ENCODE assay signal across 8 cellular contexts in the genomic region with DNA sequence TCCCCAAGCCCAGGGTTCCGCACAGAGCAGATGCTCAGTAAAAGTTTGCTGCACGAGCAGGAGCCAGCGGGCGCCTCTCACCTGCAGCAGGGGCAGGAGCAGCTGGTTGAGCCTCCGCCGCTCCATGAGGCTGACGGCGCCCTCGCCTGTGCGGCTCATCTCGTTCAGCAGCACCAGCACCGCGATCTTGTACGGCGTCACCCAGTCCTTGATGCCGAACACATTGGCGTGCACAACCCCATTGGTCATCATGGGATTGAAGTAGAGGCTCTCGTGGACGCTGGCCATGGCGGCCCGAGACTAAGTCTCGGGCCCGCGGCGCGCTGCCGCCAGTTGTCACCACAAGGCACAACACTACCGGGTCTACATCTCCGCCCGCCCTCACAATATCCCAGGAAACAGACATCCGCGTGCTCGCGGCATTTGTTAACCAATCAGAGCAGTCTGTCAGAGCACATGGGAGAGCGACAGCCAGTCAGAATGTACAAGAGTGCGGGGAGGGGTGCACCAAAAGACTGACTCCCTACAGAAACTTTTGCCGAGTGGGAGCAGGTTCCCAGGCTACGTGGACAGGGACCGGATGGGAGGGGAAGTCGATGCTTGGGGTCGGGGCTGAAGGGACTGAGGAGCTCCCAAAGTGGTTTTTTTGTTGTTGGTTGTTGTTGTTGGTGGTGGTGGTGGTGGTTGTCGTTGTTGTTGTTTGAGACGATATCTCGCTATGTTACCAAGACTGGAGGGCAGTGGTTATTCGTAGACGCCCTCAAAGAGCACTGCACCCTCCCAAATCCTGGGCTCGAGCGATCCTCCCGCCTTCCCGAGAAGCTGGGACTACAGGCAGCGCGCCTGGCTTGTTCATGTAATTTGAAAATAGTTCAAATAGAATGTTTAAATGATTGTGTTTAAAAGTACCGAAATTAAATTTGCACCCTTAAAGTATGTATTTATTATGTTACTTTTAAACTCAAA. TPM values are rescaled to one million over a fixed set of nuclear protein-coding genes. Genes with fewer than 3 reads are reported as not detected.
DNase-seq lines count a peak whose midpoint lies in the region; ATAC-seq and TF ChIP-seq lines count a peak whose summit lies in the region.

A gene with protein sequence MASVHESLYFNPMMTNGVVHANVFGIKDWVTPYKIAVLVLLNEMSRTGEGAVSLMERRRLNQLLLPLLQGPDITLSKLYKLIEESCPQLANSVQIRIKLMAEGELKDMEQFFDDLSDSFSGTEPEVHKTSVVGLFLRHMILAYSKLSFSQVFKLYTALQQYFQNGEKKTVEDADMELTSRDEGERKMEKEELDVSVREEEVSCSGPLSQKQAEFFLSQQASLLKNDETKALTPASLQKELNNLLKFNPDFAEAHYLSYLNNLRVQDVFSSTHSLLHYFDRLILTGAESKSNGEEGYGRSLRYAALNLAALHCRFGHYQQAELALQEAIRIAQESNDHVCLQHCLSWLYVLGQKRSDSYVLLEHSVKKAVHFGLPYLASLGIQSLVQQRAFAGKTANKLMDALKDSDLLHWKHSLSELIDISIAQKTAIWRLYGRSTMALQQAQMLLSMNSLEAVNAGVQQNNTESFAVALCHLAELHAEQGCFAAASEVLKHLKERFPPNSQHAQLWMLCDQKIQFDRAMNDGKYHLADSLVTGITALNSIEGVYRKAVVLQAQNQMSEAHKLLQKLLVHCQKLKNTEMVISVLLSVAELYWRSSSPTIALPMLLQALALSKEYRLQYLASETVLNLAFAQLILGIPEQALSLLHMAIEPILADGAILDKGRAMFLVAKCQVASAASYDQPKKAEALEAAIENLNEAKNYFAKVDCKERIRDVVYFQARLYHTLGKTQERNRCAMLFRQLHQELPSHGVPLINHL (minus strand): TSS at position 359 of the 966 bp plus-strand sequence. CDS start 71 bp downstream, at position 288.

- peak within 1 kb of the TSS; percentile 87 for H3K9ac ChIP-seq in MM.1S (ENCODE audit: low read length)

- TF ChIP-seq CTCF in MM.1S (IDR thresholded peaks at IDR 0.05; ENCODE audit: low read length) (0 out of 2 replicates have a peak, but pooled peaks have one; percentile 3), nephron progenitor cell (IDR thresholded peaks at IDR 0.05) (no peak)

- H3K4me3 ChIP-seq in HAP-1: peak within 1 kb of the TSS; percentile 97
- peak within 1 kb of the TSS; percentile 89 for H3K4me3 ChIP-seq in MM.1S (ENCODE audit: low read length)

- no peaks in the 10 kb centered on the region for H3K27me3 ChIP-seq in HAP-1 (ENCODE audit: low read depth)
- H3K27me3 ChIP-seq in MM.1S (replicated peaks; ENCODE audit: insufficient read depth, low read length): no peaks in the 10 kb centered on the region

- H2AFZ ChIP-seq in MM.1S (ENCODE audit: low read length): peak within 1 kb of the TSS; percentile 85

- no peaks in the 10 kb centered on the region for H4K20me1 ChIP-seq in MM.1S (ENCODE audit: insufficient read depth, low read length)

- peaks cover 35% of the 10 kb centered on the region for H3K79me2 ChIP-seq in MM.1S (ENCODE audit: low read length)

- H3K4me1 Mint-ChIP-seq in nephron progenitor cell: peaks cover 28% of the 10 kb centered on the region
- peaks cover 30% of the 10 kb centered on the region for H3K4me1 Mint-ChIP-seq in stimulated activated naive CD8-positive, alpha-beta T cell treated with anti-CD3 and anti-CD28 coated beads, Interleukin-15, amount 100 ng/mL, for 72 hours

- peaks cover 6% of the 10 kb centered on the region for H3K36me3 ChIP-seq in HAP-1 (replicated peaks)
- no peaks in the 10 kb centered on the region for H3K36me3 ChIP-seq in MM.1S (replicated peaks; ENCODE audit: insufficient read depth, low read length)

- peak within 1 kb of the TSS; percentile 46 for H3K4me2 ChIP-seq in MM.1S (ENCODE audit: low read depth, low read length)

- H3K9me2 ChIP-seq in MM.1S (replicated peaks; ENCODE audit: insufficient read depth, low read length): no peaks in the 10 kb centered on the region

- peak within 1 kb of the TSS; percentile 95 for H3K4me3 Mint-ChIP-seq in nephron progenitor cell
- peak within 1 kb of the TSS; percentile 92 for H3K4me3 Mint-ChIP-seq in stimulated activated naive CD8-positive, alpha-beta T cell treated with anti-CD3 and anti-CD28 coated beads, Interleukin-15, amount 100 ng/mL, for 72 hours

- no peaks in the 10 kb centered on the region for H3K36me3 Mint-ChIP-seq in nephron progenitor cell (ENCODE audit: low read depth)

- peak within 1 kb of the TSS; percentile 99 for H3K27ac Mint-ChIP-seq in nephron progenitor cell
- H3K27ac Mint-ChIP-seq in stimulated activated naive CD8-positive, alpha-beta T cell treated with anti-CD3 and anti-CD28 coated beads, Interleukin-15, amount 100 ng/mL, for 72 hours: peak within 1 kb of the TSS; percentile 98 to 99

- ATAC-seq in stimulated activated naive CD8-positive, alpha-beta T cell treated with anti-CD3 and anti-CD28 coated beads, Interleukin-15, amount 100 ng/mL, for 72 hours: peak; percentile 99

- H3K4me1 ChIP-seq in HAP-1 (peaks cover 11% of the 10 kb centered on the region), MM.1S (ENCODE audit: low read length) (no peaks in the 10 kb centered on the region)

- in situ Hi-C loops in G401 (cut with HindIII; ENCODE audit: low sequenced_read_pairs) (no loop called here), HAP-1 (cut with MboI; ENCODE audit: low sequenced_read_pairs) (no loop called here)

- H3K9me3 Mint-ChIP-seq in nephron progenitor cell: no peaks in the 10 kb centered on the region
- no peaks in the 10 kb centered on the region for H3K9me3 Mint-ChIP-seq in stimulated activated naive CD8-positive, alpha-beta T cell treated with anti-CD3 and anti-CD28 coated beads, Interleukin-15, amount 100 ng/mL, for 72 hours

- H3K9me3 ChIP-seq in HAP-1 (no peaks in the 10 kb centered on the region), MM.1S (replicated peaks; ENCODE audit: insufficient read depth, low read length) (no peaks in the 10 kb centered on the region)

- peaks cover 10% of the 10 kb centered on the region for H3K27me3 Mint-ChIP-seq in nephron progenitor cell (ENCODE audit: low read depth, poor library complexity)
- H3K27me3 Mint-ChIP-seq in stimulated activated naive CD8-positive, alpha-beta T cell treated with anti-CD3 and anti-CD28 coated beads, Interleukin-15, amount 100 ng/mL, for 72 hours: no peaks in the 10 kb centered on the region

- peak within 1 kb of the TSS; percentile 75 for H3K27ac ChIP-seq in MM.1S (ENCODE audit: low read length)

- H3F3A ChIP-seq in MM.1S (ENCODE audit: insufficient read depth, low read length): peaks cover 3% of the 10 kb centered on the region; the same call in 1 of the 2 replicates

- DNase-seq in G401 (ENCODE audit: low spot score) (peak; percentile 99), HAP-1 (ENCODE audit: low spot score in 2 of 2) (peak; percentile 97 to 100), MM.1S (peak; percentile 93), SIG-M5 (lab: John Stamatoyannopoulos, UW) (peak; percentile 98), activated gamma-delta T cell (lab: John Stamatoyannopoulos, UW) (peak; percentile 51), fibroblast of the conjunctiva (ENCODE audit: low read depth) (peak; percentile 98), nephron progenitor cell (peak; percentile 82)
- peak; percentile 87 to 96 for DNase-seq in stimulated activated naive CD8-positive, alpha-beta T cell treated with anti-CD3 and anti-CD28 coated beads, Interleukin-15, amount 100 ng/mL, for 72 hours

RNA-seq across cellular contexts. Expression of the gene that starts here (rescaled TPM):
- 129 and 154 TPM in 2 replicates for total RNA-seq in G401 (2014; rRNA removed; shearing (Covaris generic))

Comparison
In these comparisons a context has a peak if more than half of its experiments do, and no peak if none do; other contexts are left out.
1. Peak in every context shown above with its lines: DNase-seq, ATAC-seq, H3K4me3 ChIP-seq and H3K27ac ChIP-seq.